In genomic region chr9:19154135-19154612, GRCh38 we compare ENCODE assay signal across 9 cellular contexts. TPM values are rescaled to one million over a fixed set of nuclear protein-coding genes. Genes with fewer than 3 reads are reported as not detected.
A peak's percentile ranks its signal among the peaks of the same experiment; 100 is the strongest.
DNase-seq lines count a peak whose midpoint lies in the region; ATAC-seq, FAIRE-seq and TF ChIP-seq lines count a peak whose summit lies in the region.
"Had no signal": no experiment of that assay in that cellular context is flagged by ENCODE, and none has a peak within 500 bp of the region (broad histone marks: within the 10 kb centered on the region; RNA-seq: fewer than 3 reads in every experiment).

No MANE protein-coding gene starts in this region.

- no peaks in the 10 kb centered on the region for H3K36me3 Mint-ChIP-seq in activated T-cell treated with anti-CD3 and anti-CD28 coated beads, Interleukin-2, amount 50 U/mL, for 24 hours (ENCODE audit: low read depth)
- no peaks in the 10 kb centered on the region for H3K36me3 Mint-ChIP-seq in activated T-cell treated with anti-CD3 and anti-CD28 coated beads, Interleukin-2, amount 50 U/mL, for 72 hours (ENCODE audit: insufficient read depth in 2 of 2)

- TF ChIP-seq CTCF in upper lobe of right lung (IDR thresholded peaks at IDR 0.05) (no peak), D721Med (IDR thresholded peaks at IDR 0.05; ENCODE audit: insufficient read depth, missing control alignments) (no peak)

- H3K4me1 Mint-ChIP-seq in activated T-cell treated with anti-CD3 and anti-CD28 coated beads, Interleukin-2, amount 50 U/mL, for 24 hours (ENCODE audit: low read depth) = peaks cover 34% of the 10 kb centered on the region
- H3K4me1 Mint-ChIP-seq in activated T-cell treated with anti-CD3 and anti-CD28 coated beads, Interleukin-2, amount 50 U/mL, for 72 hours (ENCODE audit: low read depth) = peaks cover 47% of the 10 kb centered on the region

- H3K27me3 Mint-ChIP-seq in activated T-cell treated with anti-CD3 and anti-CD28 coated beads, Interleukin-2, amount 50 U/mL, for 24 hours = no peaks in the 10 kb centered on the region
- no peaks in the 10 kb centered on the region for H3K27me3 Mint-ChIP-seq in activated T-cell treated with anti-CD3 and anti-CD28 coated beads, Interleukin-2, amount 50 U/mL, for 72 hours (ENCODE audit: low read depth)

- peak overlapping the region; percentile 66 for H3K27ac Mint-ChIP-seq in activated T-cell treated with anti-CD3 and anti-CD28 coated beads, Interleukin-2, amount 50 U/mL, for 24 hours
- H3K27ac Mint-ChIP-seq in activated T-cell treated with anti-CD3 and anti-CD28 coated beads, Interleukin-2, amount 50 U/mL, for 72 hours = no peak overlapping the region

- no peak overlapping the region for H3K27ac ChIP-seq in upper lobe of right lung

- no peak for FAIRE-seq in D721Med (lab: Jason Lieb, UNC)

- DNase-seq in activated T-cell treated with anti-CD3 and anti-CD28 coated beads, Interleukin-2, amount 50 U/mL, for 24 hours = no peak
- DNase-seq in activated T-cell treated with anti-CD3 and anti-CD28 coated beads, Interleukin-2, amount 50 U/mL, for 1 hour = no peak
- no peak for DNase-seq in activated T-cell treated with anti-CD3 and anti-CD28 coated beads, Interleukin-2, amount 50 U/mL, for 72 hours
- peak; percentile 92 for DNase-seq in islet precursor cell
- no peak for DNase-seq in upper lobe of right lung
- DNase-seq in D721Med (ENCODE audit: insufficient read length, low spot score) = no peak
- DNase-seq: NCI-H1105 treated with DMSO at 0.1 percent for 48 hours had no signal

- H3K36me3 ChIP-seq in upper lobe of right lung = no peaks in the 10 kb centered on the region

- no peak overlapping the region for H3K4me3 ChIP-seq in upper lobe of right lung

- intact Hi-C loops in upper lobe of right lung (cut with DNase I) = no loop called here

- ATAC-seq in activated T-cell treated with anti-CD3 and anti-CD28 coated beads, Interleukin-2, amount 50 U/mL, for 72 hours (replicated peaks in 1 of 2) = peak; percentile 44 to 48
- ATAC-seq in upper lobe of right lung = peak; percentile 94
- no peak for ATAC-seq in HG02840 (IDR thresholded peaks at IDR 0.05; ENCODE audit: low FRiP score, unreplicated experiment)
- no peak for ATAC-seq in GM21528 (IDR thresholded peaks at IDR 0.05; ENCODE audit: low FRiP score, unreplicated experiment)

- peaks cover 7% of the 10 kb centered on the region for H3K4me1 ChIP-seq in upper lobe of right lung

- H3K9me3 Mint-ChIP-seq in activated T-cell treated with anti-CD3 and anti-CD28 coated beads, Interleukin-2, amount 50 U/mL, for 24 hours = no peaks in the 10 kb centered on the region
- H3K9me3 Mint-ChIP-seq in activated T-cell treated with anti-CD3 and anti-CD28 coated beads, Interleukin-2, amount 50 U/mL, for 72 hours = no peaks in the 10 kb centered on the region

- no peaks in the 10 kb centered on the region for H3K27me3 ChIP-seq in upper lobe of right lung

- H3K4me3 Mint-ChIP-seq in activated T-cell treated with anti-CD3 and anti-CD28 coated beads, Interleukin-2, amount 50 U/mL, for 24 hours = no peak overlapping the region
- H3K4me3 Mint-ChIP-seq in activated T-cell treated with anti-CD3 and anti-CD28 coated beads, Interleukin-2, amount 50 U/mL, for 72 hours = peak overlapping the region; percentile 1 to 14

- H3K9me3 ChIP-seq in upper lobe of right lung = no peaks in the 10 kb centered on the region

RNA-seq across cellular contexts. Expression of gene PLIN2, which starts 26.9 kb away (rescaled TPM):
- 10 to 100 TPM; 76.4 to 84.0 TPM for total RNA-seq in activated T-cell treated with anti-CD3 and anti-CD28 coated beads, Interleukin-2, amount 50 U/mL, for 72 hours
- 231 TPM for total RNA-seq in upper lobe of right lung

RNA-seq across cellular contexts. Expression of gene HAUS6, which starts 51.5 kb away (rescaled TPM):
- total RNA-seq in activated T-cell treated with anti-CD3 and anti-CD28 coated beads, Interleukin-2, amount 50 U/mL, for 72 hours = 10 to 100 TPM; 32.8 to 33.4 TPM
- 5.8 TPM for total RNA-seq in upper lobe of right lung

Comparison
In these comparisons a context has a peak if more than half of its experiments do, and no peak if none do; other contexts are left out.
1. ATAC-seq: peak in activated T-cell treated with anti-CD3 and anti-CD28 coated beads, Interleukin-2, amount 50 U/mL, for 72 hours (2 of 2) and upper lobe of right lung (single experiment); none in HG02840 (single experiment) and GM21528 (single experiment).